Comparison of ENCODE assay signal across 21 cellular contexts in the genomic region with DNA sequence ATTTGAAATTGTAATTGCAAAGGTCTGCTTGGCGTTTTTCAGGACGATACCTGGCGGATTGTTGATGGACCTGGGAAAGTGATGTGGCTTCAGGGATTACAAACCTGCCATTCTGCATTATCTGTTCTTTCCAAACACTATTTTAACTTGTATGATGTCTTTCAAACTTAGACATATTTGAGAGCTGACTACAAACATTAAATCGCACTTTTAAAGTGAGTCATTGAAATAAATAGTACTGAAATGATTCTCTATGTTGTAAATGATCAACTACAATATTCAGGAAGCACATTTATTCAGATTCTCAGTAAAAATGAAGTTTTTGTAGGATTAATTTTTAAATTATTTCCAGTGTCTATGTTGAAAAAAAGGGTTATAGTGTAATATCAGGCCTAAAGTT. TPM values are rescaled to one million over a fixed set of nuclear protein-coding genes. Genes with fewer than 3 reads are reported as not detected.
"Had no signal": no experiment of that assay in that cellular context is flagged by ENCODE, and none has a peak within 500 bp of the region (broad histone marks: within the 10 kb centered on the region; RNA-seq: fewer than 3 reads in every experiment).

No MANE protein-coding gene starts in this region.

- H3K27me3 ChIP-seq: cardiac muscle cell, esophagus squamous epithelium, thyroid gland had no signal

- DNase-seq: activated CD4-positive, alpha-beta T cell treated with anti-CD3 and anti-CD28 coated beads for 36 hours; activated CD4-positive, alpha-beta T cell treated with anti-CD3 and anti-CD28 coated beads, Interleukin-2, amount 50 U/mL, for 48 hours; activated gamma-delta T cell treated with Interleukin-2 at 50 U/mL for 16 hours; activated T-cell treated with anti-CD3 and anti-CD28 coated beads for 4 hours; effector memory CD8-positive, alpha-beta T cell; esophagus squamous epithelium; midbrain; posterior cingulate gyrus; stimulated activated CD4-positive, alpha-beta T cell treated with anti-CD3 and anti-CD28 coated beads, Interleukin-12 subunit alpha, Interleukin-12 subunit beta, amount 100 ng/mL, for 4 hours; stimulated activated CD4-positive, alpha-beta T cell treated with anti-CD3 and anti-CD28 coated beads, Interleukin-1b, Interleukin-23, amount 100 ng/mL, for 48 hours; stimulated activated CD8-positive, alpha-beta memory T cell treated with anti-CD3 and anti-CD28 coated beads, Interleukin-4, amount 100 ng/mL, for 48 hours; stimulated activated naive CD4-positive, alpha-beta T cell treated with Interleukin-2 at 50 U/mL for 16 hours; T-helper 2 cell; thyroid gland had no signal

- H3K4me3 ChIP-seq: cardiac muscle cell, esophagus squamous epithelium, lung, thyroid gland had no signal

- ATAC-seq: activated CD4-positive, alpha-beta T cell treated with anti-CD3 and anti-CD28 coated beads for 36 hours; activated naive CD4-positive, alpha-beta T cell treated with anti-CD3 and anti-CD28 coated beads, Interleukin-2, amount 50 U/mL, for 72 hours; effector memory CD8-positive, alpha-beta T cell; left lobe of liver; WTC11 had no signal

- H3K36me3 ChIP-seq: cardiac muscle cell had no signal

- H3K9me3 ChIP-seq: esophagus squamous epithelium, thyroid gland had no signal

- H3K4me1 ChIP-seq: esophagus squamous epithelium had no signal

- H3K27ac ChIP-seq: cardiac muscle cell, esophagus squamous epithelium, thyroid gland had no signal

RNA-seq across cellular contexts. Expression of a gene that starts 32.3 kb away (rescaled TPM):
- total RNA-seq: activated CD4-positive, alpha-beta T cell treated with anti-CD3 and anti-CD28 coated beads for 36 hours; activated naive CD4-positive, alpha-beta T cell treated with anti-CD3 and anti-CD28 coated beads, Interleukin-2, amount 50 U/mL, for 72 hours; activated T-helper 1 cell treated with anti-CD3 and anti-CD28 coated beads, Interleukin-12 subunit alpha, Interleukin-12 subunit beta, Interleukin-2, Interleukin-4 antibody, amounts not matched to agents 30 ng/mL and 10 ng/mL and 1 ng/mL, durations not matched to agents 14 hours and 24 hours and 36 hours; cardiac muscle cell; subcutaneous adipose tissue had no signal
- polyA plus RNA-seq: cardiac muscle cell had no signal
